Comparison of ENCODE assay signal across 9 cellular contexts in genomic region chr2:60556441-60556997, GRCh38. TPM values are rescaled to one million over a fixed set of nuclear protein-coding genes. Genes with fewer than 3 reads are reported as not detected.
DNase-seq lines count a peak whose midpoint lies in the region; ATAC-seq and TF ChIP-seq lines count a peak whose summit lies in the region.
"Had no signal": no experiment of that assay in that cellular context is flagged by ENCODE, and none has a peak within 500 bp of the region (broad histone marks: within the 10 kb centered on the region; RNA-seq: fewer than 3 reads in every experiment).

No MANE protein-coding gene starts in this region.

- H3K4me1 Mint-ChIP-seq in chondrocyte (ENCODE audit: low read depth) = peaks cover 27% of the 10 kb centered on the region

- H4K20me1 ChIP-seq in KMS-11 (ENCODE audit: insufficient read depth) = no peaks in the 10 kb centered on the region

- H3K36me3 Mint-ChIP-seq in chondrocyte (ENCODE audit: low read depth) = no peaks in the 10 kb centered on the region

- peak overlapping the region; percentile 61; the same call in 1 of the 2 replicates for H2AFZ ChIP-seq in KMS-11 (ENCODE audit: low read depth)

- peak overlapping the region; percentile 94; the same call in 1 of the 2 replicates for H3K9ac ChIP-seq in KMS-11

- no peaks in the 10 kb centered on the region for H3K9me3 Mint-ChIP-seq in chondrocyte (ENCODE audit: low read depth)

- peak overlapping the region; percentile 76 for H3K4me2 ChIP-seq in KMS-11

- H3K27me3 ChIP-seq in KMS-11 (ENCODE audit: insufficient read depth, low read depth) (peaks cover 12% of the 10 kb centered on the region; the same call in 1 of the 2 replicates), muscle layer of duodenum (ENCODE audit: low read depth, low read length) (peaks cover 12% of the 10 kb centered on the region)

- H3K27ac ChIP-seq in KMS-11 (peak overlapping the region; percentile 62), muscle layer of duodenum (ENCODE audit: low read length) (peak overlapping the region; percentile 16)

- peak overlapping the region; percentile 21 for H3K4me3 Mint-ChIP-seq in chondrocyte (ENCODE audit: unreplicated experiment)

- H3K36me3 ChIP-seq in KMS-11 (ENCODE audit: insufficient read depth) = no peaks in the 10 kb centered on the region
- H3K36me3 ChIP-seq in muscle layer of duodenum (ENCODE audit: control insufficient read depth in 1 of 2, insufficient read depth in 2 of 2, low read length in 2 of 2) = no peaks in the 10 kb centered on the region

- H3K4me3 ChIP-seq in KMS-11 (IDR thresholded peaks at IDR 0.05; ENCODE audit: insufficient read depth, low read depth, low read length) = no peak overlapping the region
- peak overlapping the region; percentile 5 to 53 for H3K4me3 ChIP-seq in muscle layer of duodenum (ENCODE audit: low read depth in 1 of 2, low read length in 2 of 2)

- ATAC-seq in GM19455 (IDR thresholded peaks at IDR 0.05; ENCODE audit: unreplicated experiment) = no peak

- no peaks in the 10 kb centered on the region for H3K9me3 ChIP-seq in muscle layer of duodenum (ENCODE audit: control insufficient read depth in 1 of 2, low read length in 2 of 2)

- peaks cover 15% of the 10 kb centered on the region for H3K4me1 ChIP-seq in KMS-11 (ENCODE audit: low read depth, poor library complexity, severe bottlenecking)
- H3K4me1 ChIP-seq in muscle layer of duodenum (ENCODE audit: control insufficient read depth in 1 of 2, insufficient read depth in 2 of 2, low read length in 2 of 2) = peaks cover 0 to 36% of the 10 kb centered on the region in 2 donors

- TF ChIP-seq CTCF in KMS-11 (conservative IDR thresholded peaks at IDR 0.05; ENCODE audit: low read depth, low read length) (no peak), chondrocyte (IDR thresholded peaks at IDR 0.05) (no peak)

- peaks cover 40% of the 10 kb centered on the region for H3K27me3 Mint-ChIP-seq in chondrocyte (ENCODE audit: low read depth)

- peaks cover 17% of the 10 kb centered on the region; the same call in 1 of the 2 replicates for H3K79me2 ChIP-seq in KMS-11 (ENCODE audit: insufficient read depth, low read depth)

- DNase-seq in COLO668 (lab: John Stamatoyannopoulos, UW; ENCODE audit: unreplicated experiment) (peak; percentile 63), chondrocyte (ENCODE audit: low spot score) (no peak), COLO829 (ENCODE audit: low spot score) (no peak), NCI-H226 (no peak)
- DNase-seq in stimulated activated naive CD4-positive, alpha-beta T cell (lab: John Stamatoyannopoulos, UW) = no peak
- DNase-seq: activated naive CD4-positive, alpha-beta T cell treated with anti-CD3 and anti-CD28 coated beads, Interleukin-2, amount 50 U/mL, for 16 hours had no signal

- H3K27ac Mint-ChIP-seq in chondrocyte (ENCODE audit: unreplicated experiment) = no peak overlapping the region

RNA-seq across cellular contexts. Expression of gene BCL11A, which starts 3.1 kb away (rescaled TPM):
- total RNA-seq in chondrocyte = 11.1 to 15.4 TPM (median 13.4 TPM) in 3 replicates
